22 cellular contexts compared by ENCODE assay signal in the genomic region with DNA sequence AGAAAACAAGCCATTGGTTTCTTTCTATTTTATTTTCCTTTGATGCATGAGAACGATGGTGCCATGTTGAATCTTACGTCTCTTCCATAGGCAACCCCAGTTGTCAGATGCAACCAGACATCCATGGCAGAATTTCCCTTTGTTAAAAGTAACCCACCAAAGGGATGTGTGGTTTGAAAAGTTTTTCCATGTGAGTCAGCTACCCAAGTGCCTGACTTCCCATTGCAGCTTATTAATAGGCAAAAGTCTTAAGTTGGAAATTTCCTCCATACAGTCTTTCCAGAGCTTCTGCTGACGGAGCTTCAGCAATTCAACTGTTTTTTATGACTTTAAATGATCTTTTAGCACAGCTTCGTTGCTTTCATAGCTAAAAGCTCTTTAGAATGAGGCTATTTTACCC.
A peak's percentile ranks its signal among the peaks of the same experiment; 100 is the strongest.
DNase-seq lines count a peak whose midpoint lies in the region; TF ChIP-seq lines count a peak whose summit lies in the region.
"Had no signal": no experiment of that assay in that cellular context is flagged by ENCODE, and none has a peak within 500 bp of the region (broad histone marks: within the 10 kb centered on the region; RNA-seq: fewer than 3 reads in every experiment).

No MANE protein-coding gene starts in this region.

- H3K27ac Mint-ChIP-seq in activated CD4-positive, alpha-beta T cell treated with anti-CD3 and anti-CD28 coated beads, Interleukin-2, amount 10 ng/mL, durations not matched to agents 7 days and 5 days, result no peak overlapping the region
- H3K27ac Mint-ChIP-seq: activated naive CD4-positive, alpha-beta T cell treated with anti-CD3 and anti-CD28 coated beads, Interleukin-2, amount 50 U/mL, for 72 hours; activated T-cell treated with anti-CD3 and anti-CD28 coated beads, Interleukin-2, amount 50 U/mL, for 72 hours; brain; H9; nephron progenitor cell had no signal

- H3K9me3 ChIP-seq in osteoblast (ENCODE audit: low read depth, low read length), result no peaks in the 10 kb centered on the region
- H3K9me3 ChIP-seq: tibial artery had no signal

- no peaks in the 10 kb centered on the region for H4K20me1 ChIP-seq in osteoblast (ENCODE audit: insufficient read depth, low read length)

- H3K4me3 Mint-ChIP-seq in activated CD4-positive, alpha-beta T cell treated with anti-CD3 and anti-CD28 coated beads, Interleukin-2, amount 10 ng/mL, durations not matched to agents 7 days and 5 days, result no peak overlapping the region
- H3K4me3 Mint-ChIP-seq: activated T-cell treated with anti-CD3 and anti-CD28 coated beads, Interleukin-2, amount 50 U/mL, for 72 hours; brain; H9; nephron progenitor cell had no signal

- no peaks in the 10 kb centered on the region for H3K9me3 Mint-ChIP-seq in activated CD4-positive, alpha-beta T cell treated with anti-CD3 and anti-CD28 coated beads, Interleukin-2, amount 10 ng/mL, durations not matched to agents 7 days and 5 days
- H3K9me3 Mint-ChIP-seq: brain, H9, nephron progenitor cell had no signal

- H3K36me3 ChIP-seq in osteoblast (ENCODE audit: insufficient read depth, low read length), result no peaks in the 10 kb centered on the region
- H3K36me3 ChIP-seq: tibial artery had no signal

- DNase-seq in ELR (ENCODE audit: low read depth), result peak; percentile 34
- peak; percentile 0 for DNase-seq in amniotic stem cell (lab: John Stamatoyannopoulos, UW)
- peak; percentile 60 for DNase-seq in fibroblast of the aortic adventitia (ENCODE audit: low read depth)
- DNase-seq in osteoblast (ENCODE audit: insufficient read length, low spot score, missing footprints), result no peak
- DNase-seq in cerebellar cortex (ENCODE audit: low spot score), result no peak
- DNase-seq in activated CD4-positive, alpha-beta T cell treated with anti-CD3 and anti-CD28 coated beads, Interleukin-2, amount 10 ng/mL, durations not matched to agents 7 days and 5 days, result no peak
- DNase-seq in medulla oblongata (ENCODE audit: extremely low spot score), result no peak
- DNase-seq: activated CD4-positive, CD25-positive, alpha-beta regulatory T cell treated with anti-CD3 and anti-CD28 coated beads, Interleukin-2, amount 50 U/mL, for 72 hours; activated CD8-positive, alpha-beta memory T cell treated with anti-CD3 and anti-CD28 coated beads for 24 hours; activated T-cell treated with anti-CD3 and anti-CD28 coated beads, Interleukin-2, amount 50 U/mL, for 72 hours; AML-193; H9; midbrain; NCI-H1105 treated with DMSO at 0.1 percent for 48 hours; NCI-H524 treated with DMSO at 0.1 percent for 48 hours; nephron progenitor cell; stimulated activated CD4-positive, alpha-beta T cell treated with anti-CD3 and anti-CD28 coated beads, Interleukin-2, amount 100 ng/mL, for 24 hours; stimulated activated naive CD4-positive, alpha-beta T cell treated with Interleukin-2 at 50 U/mL for 16 hours; T-helper 9 cell; tibial artery had no signal

- peak overlapping the region; percentile 36 for H3K27ac ChIP-seq in osteoblast (ENCODE audit: low read depth, low read length)
- H3K27ac ChIP-seq: tibial artery had no signal

- no peaks in the 10 kb centered on the region for H3K79me2 ChIP-seq in osteoblast (ENCODE audit: insufficient read depth, low read length)

- H3K27me3 Mint-ChIP-seq in activated CD4-positive, alpha-beta T cell treated with anti-CD3 and anti-CD28 coated beads, Interleukin-2, amount 10 ng/mL, durations not matched to agents 7 days and 5 days, result peaks cover 7% of the 10 kb centered on the region
- H3K27me3 Mint-ChIP-seq: brain had no signal

- peak overlapping the region; percentile 38 for H3K4me2 ChIP-seq in osteoblast (ENCODE audit: insufficient read depth, low read length)

- POLR2A ChIA-PET in activated CD4-positive, alpha-beta T cell treated with anti-CD3 and anti-CD28 coated beads, Interleukin-2, amount 10 ng/mL, durations not matched to agents 7 days and 5 days (lab: Charles Lee), result no interaction called here

- CTCF ChIA-PET in activated CD4-positive, alpha-beta T cell treated with anti-CD3 and anti-CD28 coated beads, Interleukin-2, amount 10 ng/mL, durations not matched to agents 7 days and 5 days (lab: Charles Lee), result no interaction called here

- TF ChIP-seq CTCF in fibroblast of the aortic adventitia (IDR thresholded peaks at IDR 0.05; ENCODE audit: insufficient read depth, low read length), result no peak
- no peak for TF ChIP-seq CTCF in osteoblast (IDR thresholded peaks at IDR 0.05; ENCODE audit: extremely low read depth, low read depth, low read length)

- no peaks in the 10 kb centered on the region for H3K36me3 Mint-ChIP-seq in activated CD4-positive, alpha-beta T cell treated with anti-CD3 and anti-CD28 coated beads, Interleukin-2, amount 10 ng/mL, durations not matched to agents 7 days and 5 days (ENCODE audit: low read depth)
- H3K36me3 Mint-ChIP-seq: activated naive CD4-positive, alpha-beta T cell treated with anti-CD3 and anti-CD28 coated beads, Interleukin-2, amount 50 U/mL, for 72 hours; brain had no signal

- peak overlapping the region; percentile 64 for H2AFZ ChIP-seq in osteoblast (ENCODE audit: low read length)

- peaks cover 13% of the 10 kb centered on the region for H3K4me1 ChIP-seq in osteoblast (ENCODE audit: insufficient read depth, low read length)
- H3K4me1 ChIP-seq: tibial artery had no signal

- H3K4me3 ChIP-seq in fibroblast of the aortic adventitia (ENCODE audit: low read depth, low read length), result no peak overlapping the region
- H3K4me3 ChIP-seq in osteoblast (ENCODE audit: insufficient read depth, low read length), result no peak overlapping the region
- H3K4me3 ChIP-seq: tibial artery had no signal

- H3K4me1 Mint-ChIP-seq in activated CD4-positive, alpha-beta T cell treated with anti-CD3 and anti-CD28 coated beads, Interleukin-2, amount 10 ng/mL, durations not matched to agents 7 days and 5 days, result no peaks in the 10 kb centered on the region
- H3K4me1 Mint-ChIP-seq: H9, nephron progenitor cell had no signal

- no peaks in the 10 kb centered on the region for H3K27me3 ChIP-seq in osteoblast (ENCODE audit: insufficient read depth, low read length)
- H3K27me3 ChIP-seq: tibial artery had no signal

Comparison
In these comparisons a context has a peak if more than half of its experiments do, and no peak if none do; other contexts are left out.
1. DNase-seq: peak in ELR (single experiment), amniotic stem cell (single experiment) and fibroblast of the aortic adventitia (single experiment); none in osteoblast (single experiment), cerebellar cortex (single experiment), activated CD4-positive, alpha-beta T cell treated with anti-CD3 and anti-CD28 coated beads, Interleukin-2, amount 10 ng/mL, durations not matched to agents 7 days and 5 days (single experiment) and medulla oblongata (single experiment).